Comparison of ENCODE assay signal across 9 cellular contexts in genomic region chr11:83219095-83219494, GRCh38. TPM values are rescaled to one million over a fixed set of nuclear protein-coding genes. Genes with fewer than 3 reads are reported as not detected.
DNase-seq lines count a peak whose midpoint lies in the region; ATAC-seq and TF ChIP-seq lines count a peak whose summit lies in the region.
"Had no signal": no experiment of that assay in that cellular context is flagged by ENCODE, and none has a peak within 500 bp of the region (broad histone marks: within the 10 kb centered on the region; RNA-seq: fewer than 3 reads in every experiment).

No MANE protein-coding gene starts in this region.

- no peak overlapping the region for H3K4me3 Mint-ChIP-seq in stimulated activated effector memory CD8-positive, alpha-beta T cell treated with anti-CD3 and anti-CD28 coated beads, Interleukin-12 subunit alpha, Interleukin-12 subunit beta, amount 100 ng/mL, for 72 hours

- no peaks in the 10 kb centered on the region for H3K9me3 Mint-ChIP-seq in stimulated activated effector memory CD8-positive, alpha-beta T cell treated with anti-CD3 and anti-CD28 coated beads, Interleukin-12 subunit alpha, Interleukin-12 subunit beta, amount 100 ng/mL, for 72 hours

- H3K36me3 Mint-ChIP-seq in stimulated activated effector memory CD8-positive, alpha-beta T cell treated with anti-CD3 and anti-CD28 coated beads, Interleukin-12 subunit alpha, Interleukin-12 subunit beta, amount 100 ng/mL, for 72 hours, result peaks cover 8% of the 10 kb centered on the region

- intact Hi-C loops in right lobe of liver (cut with DNase I) (no loop called here), left lung (cut with DNase I) (no loop called here)

- DNase-seq in EH (ENCODE audit: low read depth), result peak; percentile 6
- DNase-seq in HuH-7 (ENCODE audit: low spot score), result peak; percentile 6
- peak; percentile 41 for DNase-seq in SK-N-DZ (ENCODE audit: low spot score)
- no peak for DNase-seq in right lobe of liver
- no peak for DNase-seq in left lung
- no peak for DNase-seq in stimulated activated effector memory CD8-positive, alpha-beta T cell treated with anti-CD3 and anti-CD28 coated beads, Interleukin-12 subunit alpha, Interleukin-12 subunit beta, amount 100 ng/mL, for 72 hours (ENCODE audit: low spot score in 2 of 2)
- DNase-seq in midbrain (lab: John Stamatoyannopoulos, UW), result no peak
- no peak for DNase-seq in retina
- DNase-seq: anterior cingulate cortex had no signal

- WGBS in right lobe of liver (ENCODE audit: insufficient coverage, low coverage, low lambda C conversion rate, missing lambda C conversion rate), result 73% methylated on average over 6 of the region's 8 CpGs

- TF ChIP-seq CTCF in right lobe of liver (IDR thresholded peaks at IDR 0.05) (peak in 3 of 4 donors; percentile 13 to 26 (median 19)), left lung (IDR thresholded peaks at IDR 0.05) (no peak)

- no peak overlapping the region for H3K27ac Mint-ChIP-seq in stimulated activated effector memory CD8-positive, alpha-beta T cell treated with anti-CD3 and anti-CD28 coated beads, Interleukin-12 subunit alpha, Interleukin-12 subunit beta, amount 100 ng/mL, for 72 hours

- no peaks in the 10 kb centered on the region for H3K27me3 ChIP-seq in right lobe of liver
- no peaks in the 10 kb centered on the region for H3K27me3 ChIP-seq in left lung

- H3K4me3 ChIP-seq in right lobe of liver (no peak overlapping the region), left lung (no peak overlapping the region)

- H3K36me3 ChIP-seq in right lobe of liver (no peaks in the 10 kb centered on the region), left lung (peaks cover 0 to 1% of the 10 kb centered on the region in 2 donors)

- H3K27ac ChIP-seq in right lobe of liver, result no peak overlapping the region
- H3K27ac ChIP-seq in left lung, result no peak overlapping the region

- H3K9me3 ChIP-seq in right lobe of liver, result no peaks in the 10 kb centered on the region
- H3K9me3 ChIP-seq in left lung, result no peaks in the 10 kb centered on the region

- H3K4me1 ChIP-seq in right lobe of liver (no peaks in the 10 kb centered on the region), left lung (no peaks in the 10 kb centered on the region)

- TF ChIP-seq POLR2A in right lobe of liver (IDR thresholded peaks at IDR 0.05), result no peak

- no peaks in the 10 kb centered on the region for H3K4me1 Mint-ChIP-seq in stimulated activated effector memory CD8-positive, alpha-beta T cell treated with anti-CD3 and anti-CD28 coated beads, Interleukin-12 subunit alpha, Interleukin-12 subunit beta, amount 100 ng/mL, for 72 hours

- ATAC-seq in right lobe of liver (peak in 1 of 4 donors; percentile 26), left lung (no peak)
- no peak for ATAC-seq in stimulated activated effector memory CD8-positive, alpha-beta T cell treated with anti-CD3 and anti-CD28 coated beads, Interleukin-12 subunit alpha, Interleukin-12 subunit beta, amount 100 ng/mL, for 72 hours

RNA-seq across cellular contexts. Expression of gene ANKRD42, which starts 25.6 kb away (rescaled TPM):
- polyA plus RNA-seq in SK-N-DZ (2014; cell fraction: cytosol; rRNA removed), result 1.7 and 3.2 TPM in 2 replicates
- polyA plus RNA-seq in SK-N-DZ (2014; cell fraction: nucleus; rRNA removed), result 3.0 and 4.1 TPM in 2 replicates
- total RNA-seq in right lobe of liver (1 to 10 TPM; 3.2 to 5.9 (median 3.6) TPM), left lung (10 to 100 TPM; 11.5 to 14.1 TPM)

Comparison
In these comparisons a context has a peak if more than half of its experiments do, and no peak if none do; other contexts are left out.
1. DNase-seq: peak in EH (single experiment), HuH-7 (single experiment) and SK-N-DZ (single experiment); none in right lobe of liver (0 of 3), left lung (0 of 2), stimulated activated effector memory CD8-positive, alpha-beta T cell treated with anti-CD3 and anti-CD28 coated beads, Interleukin-12 subunit alpha, Interleukin-12 subunit beta, amount 100 ng/mL, for 72 hours (0 of 2), midbrain (single experiment) and retina (single experiment).
2. CTCF ChIP-seq: peak in right lobe of liver (3 of 4); none in left lung (0 of 2).